2 cellular contexts compared by ENCODE assay signal in genomic region chr21:34596561-34597271, GRCh38.
TF ChIP-seq lines count a peak whose summit lies in the region.

No MANE protein-coding gene starts in this region.

TF ChIP-seq in HepG2, 621 proteins besides CTCF, POLR2A, EP300 and RAD21:
- TF ChIP-seq ZNF768 (CRISPR knock-in tag; IDR thresholded peaks at IDR 0.05) (peak; percentile 64; the same call in 1 of the 2 replicates), ELK4 (CRISPR knock-in tag; IDR thresholded peaks at IDR 0.05; ENCODE audit: borderline replicate concordance) (no peak)

TF ChIP-seq in GM12891, 5 proteins besides CTCF, POLR2A, EP300 and RAD21:
- TF ChIP-seq PAX5 (IDR thresholded peaks at IDR 0.05; ENCODE audit: insufficient read depth, low read length, severe bottlenecking) = no peak
- TF ChIP-seq SPI1 (IDR thresholded peaks at IDR 0.05; ENCODE audit: low read depth, low read length) = no peak
- TF ChIP-seq TAF1 (IDR thresholded peaks at IDR 0.05; ENCODE audit: low read depth, low read length) = no peak
- TF ChIP-seq POLR2AphosphoS5 (IDR thresholded peaks at IDR 0.05; ENCODE audit: low read depth, low read length) = no peak
- no peak for TF ChIP-seq POU2F2 (IDR thresholded peaks at IDR 0.05; ENCODE audit: low read depth, low read length)
